Comparison of ENCODE assay signal across 2 cellular contexts in genomic region chr5:172818081-172818480, GRCh38.
TF ChIP-seq lines count a peak whose summit lies in the region.

No MANE protein-coding gene starts in this region.

TF ChIP-seq in A549, 52 proteins besides CTCF, POLR2A, EP300 and RAD21 (continued from another document):
- TF ChIP-seq E2F6 (IDR thresholded peaks at IDR 0.05; ENCODE audit: borderline replicate concordance, low read depth) (no peak), NFE2L2 (conservative IDR thresholded peaks at IDR 0.05; ENCODE audit: low read length) (no peak), ZFP36 (IDR thresholded peaks at IDR 0.05; ENCODE audit: borderline replicate concordance, partially characterized antibody) (no peak), RARB (CRISPR knock-in tag; IDR thresholded peaks at IDR 0.05) (no peak), HMGXB4 (CRISPR knock-in tag; IDR thresholded peaks at IDR 0.05; ENCODE audit: borderline replicate concordance) (no peak), CEBPB (IDR thresholded peaks at IDR 0.05) (no peak), ZNF302 (CRISPR knock-in tag; IDR thresholded peaks at IDR 0.05) (no peak), HEYL (CRISPR knock-in tag; IDR thresholded peaks at IDR 0.05) (no peak), CBX2 (IDR thresholded peaks at IDR 0.05; ENCODE audit: borderline replicate concordance, low read depth) (no peak), JUNB (IDR thresholded peaks at IDR 0.05) (no peak), NPAS2 (CRISPR knock-in tag; IDR thresholded peaks at IDR 0.05; ENCODE audit: borderline replicate concordance) (no peak), ATOH8 (CRISPR knock-in tag; IDR thresholded peaks at IDR 0.05; ENCODE audit: low read depth) (no peak), MYC (IDR thresholded peaks at IDR 0.05; ENCODE audit: borderline replicate concordance, low read length) (no peak)

TF ChIP-seq in IMR-90, 13 proteins besides CTCF, POLR2A, EP300 and RAD21:
- TF ChIP-seq RCOR1 (IDR thresholded peaks at IDR 0.05; ENCODE audit: insufficient replicate concordance, low read length), result no peak
- TF ChIP-seq RFX5 (IDR thresholded peaks at IDR 0.05; ENCODE audit: low read depth, low read length), result no peak
- TF ChIP-seq CEBPB (IDR thresholded peaks at IDR 0.05; ENCODE audit: low read depth, low read length), result no peak
- TF ChIP-seq MAFK (IDR thresholded peaks at IDR 0.05; ENCODE audit: low read depth, low read length), result no peak
- TF ChIP-seq FOS (IDR thresholded peaks at IDR 0.05; ENCODE audit: low read depth, low read length), result no peak
- TF ChIP-seq BHLHE40 (IDR thresholded peaks at IDR 0.05; ENCODE audit: low read depth, low read length), result no peak
- no peak for TF ChIP-seq SMC3 (IDR thresholded peaks at IDR 0.05; ENCODE audit: low read depth, low read length)
- no peak for TF ChIP-seq NFE2L2 (IDR thresholded peaks at IDR 0.05; ENCODE audit: low read depth, low read length)
- no peak for TF ChIP-seq ELK1 (IDR thresholded peaks at IDR 0.05; ENCODE audit: borderline replicate concordance, low read depth, low read length)
- no peak for TF ChIP-seq MAZ (IDR thresholded peaks at IDR 0.05; ENCODE audit: borderline replicate concordance, low read depth, low read length)
- no peak for TF ChIP-seq CHD1 (IDR thresholded peaks at IDR 0.05; ENCODE audit: low read depth, low read length)
- TF ChIP-seq USF2 (IDR thresholded peaks at IDR 0.05; ENCODE audit: low read depth, low read length), result no peak
